ENCODE assay signal across 7 cellular contexts in genomic region chr15:89750560-89751542, GRCh38. TPM values are rescaled to one million over a fixed set of nuclear protein-coding genes. Genes with fewer than 3 reads are reported as not detected.
DNase-seq lines count a peak whose midpoint lies in the region; ATAC-seq, FAIRE-seq and TF ChIP-seq lines count a peak whose summit lies in the region.

MESP1 (minus strand) TSS chr15:89751249; CDS start chr15:89751231, 18 bp downstream.

- no peaks in the 10 kb centered on the region for H3K36me3 ChIP-seq in astrocyte (ENCODE audit: insufficient read depth, low read length)
- no peaks in the 10 kb centered on the region for H3K36me3 ChIP-seq in hepatocyte (replicated peaks; ENCODE audit: insufficient read depth, low read depth)

- TF ChIP-seq CTCF in astrocyte (IDR thresholded peaks at IDR 0.05; ENCODE audit: insufficient read depth, low read depth, low read length) (peak; percentile 18), hepatocyte (IDR thresholded peaks at IDR 0.05; ENCODE audit: poor library complexity) (peak; percentile 62)

- no peaks in the 10 kb centered on the region for H3K9me3 Mint-ChIP-seq in astrocyte (ENCODE audit: unreplicated experiment)

- H4K20me1 ChIP-seq in astrocyte (ENCODE audit: insufficient read depth, low read length), result no peaks in the 10 kb centered on the region
- H4K20me1 ChIP-seq in hepatocyte (ENCODE audit: insufficient read depth, poor library complexity, severe bottlenecking), result no peaks in the 10 kb centered on the region

- H3K9me2 ChIP-seq in hepatocyte (replicated peaks; ENCODE audit: insufficient read depth), result no peaks in the 10 kb centered on the region

- TF ChIP-seq POLR2A in GM18505 (IDR thresholded peaks at IDR 0.05; ENCODE audit: borderline replicate concordance, extremely low read depth, insufficient read depth, insufficient read length), result peak; percentile 62

- H3K79me2 ChIP-seq in astrocyte (ENCODE audit: insufficient read depth, low read length) (no peaks in the 10 kb centered on the region), hepatocyte (no peaks in the 10 kb centered on the region)

- H3K4me2 ChIP-seq in astrocyte (ENCODE audit: low read length), result peak within 1 kb of the TSS; percentile 88
- peak within 1 kb of the TSS; percentile 98 for H3K4me2 ChIP-seq in hepatocyte

- no peak within 1 kb of the TSS for H3K27ac Mint-ChIP-seq in astrocyte (ENCODE audit: unreplicated experiment)

- ATAC-seq in GM18505 (IDR thresholded peaks at IDR 0.05; ENCODE audit: unreplicated experiment), result peak; percentile 86
- ATAC-seq in HG02970 (IDR thresholded peaks at IDR 0.05; ENCODE audit: low FRiP score, unreplicated experiment), result peak; percentile 89

- H2AFZ ChIP-seq in astrocyte (ENCODE audit: low read depth, low read length) (peak within 1 kb of the TSS; percentile 88), hepatocyte (peak within 1 kb of the TSS; percentile 87)

- H3K27me3 Mint-ChIP-seq in astrocyte (ENCODE audit: low read depth, unreplicated experiment), result peaks cover 49% of the 10 kb centered on the region

- H3K4me1 ChIP-seq in astrocyte (ENCODE audit: insufficient read depth, low read length) (peaks cover 6% of the 10 kb centered on the region), hepatocyte (ENCODE audit: insufficient read depth) (peaks cover 6% of the 10 kb centered on the region)

- H3K4me3 Mint-ChIP-seq in astrocyte (ENCODE audit: unreplicated experiment), result peak within 1 kb of the TSS; percentile 34

- no peaks in the 10 kb centered on the region for H3K36me3 Mint-ChIP-seq in astrocyte (ENCODE audit: low read depth, unreplicated experiment)

- WGBS in hepatocyte (ENCODE audit: low lambda C conversion rate, missing lambda C conversion rate), result 7% methylated on average over 64 of the region's 114 CpGs

- peak; percentile 80 to 93 for DNase-seq in NCI-H187 (lab: John Stamatoyannopoulos, UW)
- peak; percentile 71 to 87 (median 76) for DNase-seq in T-helper 2 cell
- DNase-seq in astrocyte (ENCODE audit: low read depth), result peak; percentile 67
- peak; percentile 97 for DNase-seq in hepatocyte (ENCODE audit: low spot score)
- DNase-seq in retina, result peak; percentile 93

- H3K4me1 Mint-ChIP-seq in astrocyte (ENCODE audit: low read depth, unreplicated experiment), result no peaks in the 10 kb centered on the region

- peak within 1 kb of the TSS; percentile 69 for H3K9ac ChIP-seq in astrocyte (ENCODE audit: low read length)

- H3K27ac ChIP-seq in astrocyte (ENCODE audit: low read depth, low read length) (no peak within 1 kb of the TSS), hepatocyte (peak within 1 kb of the TSS; percentile 4)

- H3K9me3 ChIP-seq in astrocyte (ENCODE audit: insufficient read depth, low read depth, low read length) (no peaks in the 10 kb centered on the region), hepatocyte (ENCODE audit: low read depth) (no peaks in the 10 kb centered on the region)

- no peak for FAIRE-seq in astrocyte (lab: Jason Lieb, UNC)

- H3K4me3 ChIP-seq in astrocyte (ENCODE audit: insufficient read depth, low read depth, low read length) (peak within 1 kb of the TSS; percentile 62), hepatocyte (peak within 1 kb of the TSS; percentile 96)

- H3K27me3 ChIP-seq in astrocyte (ENCODE audit: insufficient read depth, low read length) (peaks cover 36% of the 10 kb centered on the region), hepatocyte (peaks cover 40% of the 10 kb centered on the region)

RNA-seq across cellular contexts. Expression of gene MESP1, which starts in this region (rescaled TPM):
- total RNA-seq in astrocyte, result not detected in 2 replicates
- total RNA-seq in hepatocyte, result 0.48 and 0.50 TPM in 2 replicates
- 1.0 and 2.7 TPM in 2 replicates for polyA plus RNA-seq in hepatocyte

Comparison
In these comparisons a context has a peak if more than half of its experiments do, and no peak if none do; other contexts are left out.
1. Peak in DNase-seq, H3K4me3 ChIP-seq, H3K9ac ChIP-seq and H3K4me2 ChIP-seq in astrocyte; RNA of the gene not detected or under 1 TPM.